ENCODE assay signal across 1 cellular context in genomic region chr10:113100299-113100680, GRCh38.
TF ChIP-seq lines count a peak whose summit lies in the region.

No MANE protein-coding gene starts in this region.

TF ChIP-seq in HEK293, 187 proteins besides CTCF, POLR2A, EP300 and RAD21 (continued from another document):
- TF ChIP-seq PRDM10 (tag by site-specific recombination; IDR thresholded peaks at IDR 0.05) (no peak), ZBTB49 (tag by site-specific recombination; IDR thresholded peaks at IDR 0.05; ENCODE audit: low read depth) (no peak), ZNF623 (tag by site-specific recombination; IDR thresholded peaks at IDR 0.05) (no peak), EGR2 (tag by site-specific recombination; IDR thresholded peaks at IDR 0.05; ENCODE audit: low read depth) (peak; percentile 13; the same call in 1 of the 2 replicates), GLI4 (tag by site-specific recombination; IDR thresholded peaks at IDR 0.05) (no peak), ZNF521 (tag by site-specific recombination; IDR thresholded peaks at IDR 0.05) (no peak), ZNF155 (tag by site-specific recombination; IDR thresholded peaks at IDR 0.05) (no peak), OVOL3 (tag by site-specific recombination; IDR thresholded peaks at IDR 0.05) (no peak), ZNF169 (tag by site-specific recombination; IDR thresholded peaks at IDR 0.05) (no peak), ZNF394 (tag by site-specific recombination; IDR thresholded peaks at IDR 0.05; ENCODE audit: borderline replicate concordance) (peak; percentile 22; the same call in 1 of the 2 replicates), ZNF48 (tag by site-specific recombination; IDR thresholded peaks at IDR 0.05) (no peak), ZFP37 (tag by site-specific recombination; IDR thresholded peaks at IDR 0.05) (no peak), PRDM2 (tag by site-specific recombination; IDR thresholded peaks at IDR 0.05; ENCODE audit: borderline replicate concordance) (no peak), ZNF518A (tag by site-specific recombination; conservative IDR thresholded peaks at IDR 0.05; ENCODE audit: low read depth) (no peak), ZNF658 (tag by site-specific recombination; IDR thresholded peaks at IDR 0.05) (no peak), ZNF248 (tag by site-specific recombination; IDR thresholded peaks at IDR 0.05) (no peak), ZNF677 (tag by site-specific recombination; IDR thresholded peaks at IDR 0.05) (no peak), ZBTB21 (tag by site-specific recombination; IDR thresholded peaks at IDR 0.05) (0 out of 2 replicates have a peak, but pooled peaks have one; percentile 17), ZNF311 (tag by site-specific recombination; IDR thresholded peaks at IDR 0.05; ENCODE audit: borderline replicate concordance) (no peak), ZEB2 (tag by site-specific recombination; IDR thresholded peaks at IDR 0.05) (no peak), ZNF132 (tag by site-specific recombination; IDR thresholded peaks at IDR 0.05; ENCODE audit: borderline replicate concordance) (no peak), ZNF114 (tag by site-specific recombination; IDR thresholded peaks at IDR 0.05) (no peak), PRDM6 (tag by site-specific recombination; IDR thresholded peaks at IDR 0.05) (peak; percentile 75), ZNF747 (tag by site-specific recombination; IDR thresholded peaks at IDR 0.05) (no peak), ZNF324 (tag by site-specific recombination; IDR thresholded peaks at IDR 0.05) (no peak), MYNN (tag by site-specific recombination; IDR thresholded peaks at IDR 0.05; ENCODE audit: borderline replicate concordance) (no peak), ZNF555 (tag by site-specific recombination; conservative IDR thresholded peaks at IDR 0.05) (no peak), BCL11A (tag by site-specific recombination; IDR thresholded peaks at IDR 0.05; ENCODE audit: low read depth) (no peak), TRIM28 (IDR thresholded peaks at IDR 0.05; ENCODE audit: borderline replicate concordance, low read length) (no peak)
